Comparison of ENCODE assay signal across 32 cellular contexts in genomic region chr4:119232286-119232685, GRCh38.
"Had no signal": no experiment of that assay in that cellular context is flagged by ENCODE, and none has a peak within 500 bp of the region (broad histone marks: within the 10 kb centered on the region; RNA-seq: fewer than 3 reads in every experiment).

No MANE protein-coding gene starts in this region.

- H3K4me1 ChIP-seq: breast epithelium had no signal

- H3K9me3 ChIP-seq: adrenal gland, breast epithelium had no signal

- DNase-seq: activated CD4-positive, alpha-beta memory T cell treated with anti-CD3 and anti-CD28 coated beads for 36 hours; activated CD4-positive, alpha-beta T cell treated with anti-CD3 and anti-CD28 coated beads for 36 hours; activated CD4-positive, alpha-beta T cell treated with anti-CD3 and anti-CD28 coated beads, Interleukin-2, amount 10 ng/mL, durations not matched to agents 24 days and 14 days; activated CD4-positive, CD25-positive, alpha-beta regulatory T cell; activated CD4-positive, CD25-positive, alpha-beta regulatory T cell treated with anti-CD3 and anti-CD28 coated beads, Interleukin-2, amount 50 U/mL, for 72 hours; activated CD8-positive, alpha-beta memory T cell treated with anti-CD3 and anti-CD28 coated beads, Interleukin-2, amount 10 ng/mL, durations not matched to agents 7 days and 5 days; activated CD8-positive, alpha-beta memory T cell treated with anti-CD3 and anti-CD28 coated beads, Interleukin-2, amount 50 U/mL, for 4 hours; activated CD8-positive, alpha-beta T cell treated with anti-CD3 and anti-CD28 coated beads, Interleukin-2, amount 10 ng/mL, durations not matched to agents 7 days and 5 days; activated effector memory CD4-positive, alpha-beta T cell treated with anti-CD3 and anti-CD28 coated beads, Interleukin-2, amount 50 U/mL, for 16 hours; activated naive CD4-positive, alpha-beta T cell treated with anti-CD3 and anti-CD28 coated beads for 36 hours; activated naive CD8-positive, alpha-beta T cell treated with anti-CD3 and anti-CD28 coated beads for 36 hours; activated naive CD8-positive, alpha-beta T cell treated with anti-CD3 and anti-CD28 coated beads, Interleukin-2, amount 50 U/mL, for 24 hours; activated T-cell treated with anti-CD3 and anti-CD28 coated beads, Interleukin-2, amount 50 U/mL, for 1 hour; adrenal gland; amygdala; aorta; central memory CD4-positive, alpha-beta T cell; cerebellar nuclear complex; dorsolateral prefrontal cortex; effector memory CD4-positive, alpha-beta T cell; endodermal cell; foreskin fibroblast; head of caudate nucleus; T-helper 2 cell had no signal

- H3K27ac Mint-ChIP-seq: activated CD4-positive, alpha-beta memory T cell treated with anti-CD3 and anti-CD28 coated beads for 36 hours; activated CD4-positive, alpha-beta T cell treated with anti-CD3 and anti-CD28 coated beads for 36 hours; activated CD4-positive, alpha-beta T cell treated with anti-CD3 and anti-CD28 coated beads, Interleukin-2, amount 10 ng/mL, durations not matched to agents 24 days and 14 days; activated CD8-positive, alpha-beta memory T cell treated with anti-CD3 and anti-CD28 coated beads, Interleukin-2, amount 10 ng/mL, durations not matched to agents 7 days and 5 days; activated CD8-positive, alpha-beta T cell treated with anti-CD3 and anti-CD28 coated beads, Interleukin-2, amount 10 ng/mL, durations not matched to agents 7 days and 5 days; activated naive CD4-positive, alpha-beta T cell treated with anti-CD3 and anti-CD28 coated beads for 36 hours; activated naive CD4-positive, alpha-beta T cell treated with anti-CD3 and anti-CD28 coated beads, Interleukin-2, amount 50 U/mL, for 24 hours; activated naive CD8-positive, alpha-beta T cell treated with anti-CD3 and anti-CD28 coated beads, Interleukin-2, amount 50 U/mL, for 24 hours; activated T-helper 2 cell treated with anti-CD3 and anti-CD28 coated beads, Interferon-gamma antibody, Interleukin-2, Interleukin-4, amounts not matched to agents 10 μg/mL and 5 μg/mL and 100 μg/mL, durations not matched to agents 14 hours and 24 hours and 36 hours; brain; endodermal cell had no signal

- H3K4me1 Mint-ChIP-seq: brain had no signal

- H3K36me3 ChIP-seq: breast epithelium had no signal

- H3K4me3 ChIP-seq: adrenal gland, breast epithelium, cardiac muscle cell, coronary artery, dorsolateral prefrontal cortex had no signal

- H3K27ac ChIP-seq: adrenal gland, coronary artery, dorsolateral prefrontal cortex had no signal

- H3K27me3 ChIP-seq: adrenal gland, breast epithelium, cardiac muscle cell, dorsolateral prefrontal cortex had no signal

- H3K9me3 Mint-ChIP-seq: activated naive CD4-positive, alpha-beta T cell treated with anti-CD3 and anti-CD28 coated beads for 36 hours; activated naive CD4-positive, alpha-beta T cell treated with anti-CD3 and anti-CD28 coated beads, Interleukin-2, amount 50 U/mL, for 24 hours; activated naive CD8-positive, alpha-beta T cell treated with anti-CD3 and anti-CD28 coated beads, Interleukin-2, amount 50 U/mL, for 24 hours; activated T-helper 2 cell treated with anti-CD3 and anti-CD28 coated beads, Interferon-gamma antibody, Interleukin-2, Interleukin-4, amounts not matched to agents 10 μg/mL and 5 μg/mL and 100 μg/mL, durations not matched to agents 14 hours and 24 hours and 36 hours; dendritic cell treated with granulocyte-macrophage colony-stimulating factor and Interleukin-4, amounts not matched to agents 40 ng/mL and 50 ng/mL, for 4 days; endodermal cell had no signal

- H3K27me3 Mint-ChIP-seq: activated CD4-positive, alpha-beta memory T cell treated with anti-CD3 and anti-CD28 coated beads for 36 hours; activated CD4-positive, alpha-beta T cell treated with anti-CD3 and anti-CD28 coated beads for 36 hours; activated CD4-positive, alpha-beta T cell treated with anti-CD3 and anti-CD28 coated beads, Interleukin-2, amount 10 ng/mL, durations not matched to agents 24 days and 14 days; activated CD8-positive, alpha-beta memory T cell treated with anti-CD3 and anti-CD28 coated beads, Interleukin-2, amount 10 ng/mL, durations not matched to agents 7 days and 5 days; activated naive CD4-positive, alpha-beta T cell treated with anti-CD3 and anti-CD28 coated beads, Interleukin-2, amount 50 U/mL, for 24 hours; activated naive CD8-positive, alpha-beta T cell treated with anti-CD3 and anti-CD28 coated beads for 36 hours; activated naive CD8-positive, alpha-beta T cell treated with anti-CD3 and anti-CD28 coated beads, Interleukin-2, amount 50 U/mL, for 24 hours; brain; dendritic cell treated with granulocyte-macrophage colony-stimulating factor and Interleukin-4, amounts not matched to agents 40 ng/mL and 50 ng/mL, for 4 days had no signal

- H3K4me3 Mint-ChIP-seq: activated CD4-positive, alpha-beta memory T cell treated with anti-CD3 and anti-CD28 coated beads for 36 hours; activated CD4-positive, alpha-beta T cell treated with anti-CD3 and anti-CD28 coated beads for 36 hours; activated CD4-positive, alpha-beta T cell treated with anti-CD3 and anti-CD28 coated beads, Interleukin-2, amount 10 ng/mL, durations not matched to agents 24 days and 14 days; activated CD8-positive, alpha-beta memory T cell treated with anti-CD3 and anti-CD28 coated beads, Interleukin-2, amount 10 ng/mL, durations not matched to agents 7 days and 5 days; activated CD8-positive, alpha-beta T cell treated with anti-CD3 and anti-CD28 coated beads, Interleukin-2, amount 10 ng/mL, durations not matched to agents 7 days and 5 days; activated naive CD4-positive, alpha-beta T cell treated with anti-CD3 and anti-CD28 coated beads for 36 hours; activated naive CD4-positive, alpha-beta T cell treated with anti-CD3 and anti-CD28 coated beads, Interleukin-2, amount 50 U/mL, for 24 hours; activated naive CD8-positive, alpha-beta T cell treated with anti-CD3 and anti-CD28 coated beads for 36 hours; activated naive CD8-positive, alpha-beta T cell treated with anti-CD3 and anti-CD28 coated beads, Interleukin-2, amount 50 U/mL, for 24 hours; brain; dendritic cell treated with granulocyte-macrophage colony-stimulating factor and Interleukin-4, amounts not matched to agents 40 ng/mL and 50 ng/mL, for 4 days; endodermal cell had no signal

- ATAC-seq: activated CD4-positive, alpha-beta T cell treated with anti-CD3 and anti-CD28 coated beads for 36 hours; activated CD8-positive, alpha-beta memory T cell treated with anti-CD3 and anti-CD28 coated beads, Interleukin-2, amount 10 ng/mL, durations not matched to agents 7 days and 5 days; activated CD8-positive, alpha-beta T cell treated with anti-CD3 and anti-CD28 coated beads, Interleukin-2, amount 10 ng/mL, durations not matched to agents 7 days and 5 days; activated naive CD8-positive, alpha-beta T cell treated with anti-CD3 and anti-CD28 coated beads, Interleukin-2, amount 50 U/mL, for 24 hours; esophagus mucosa had no signal
